20 cellular contexts compared by ENCODE assay signal in genomic region chr4:118848901-118849300, GRCh38. TPM values are rescaled to one million over a fixed set of nuclear protein-coding genes. Genes with fewer than 3 reads are reported as not detected.
DNase-seq lines count a peak whose midpoint lies in the region; ATAC-seq, FAIRE-seq and TF ChIP-seq lines count a peak whose summit lies in the region.
"Had no signal": no experiment of that assay in that cellular context is flagged by ENCODE, and none has a peak within 500 bp of the region (broad histone marks: within the 10 kb centered on the region; RNA-seq: fewer than 3 reads in every experiment).

No MANE protein-coding gene starts in this region.

- no peaks in the 10 kb centered on the region for H3K27me3 ChIP-seq in HUES6 (ENCODE audit: control insufficient read depth, insufficient read depth, low read length)
- no peaks in the 10 kb centered on the region for H3K27me3 ChIP-seq in iPS-18a (ENCODE audit: control insufficient read depth, insufficient read depth, low read length)
- H3K27me3 ChIP-seq in small intestine (ENCODE audit: control insufficient read depth in 2 of 2, insufficient read depth in 2 of 2, low read length in 2 of 2) = no peaks in the 10 kb centered on the region
- no peaks in the 10 kb centered on the region for H3K27me3 ChIP-seq in PC-9 (ENCODE audit: insufficient read depth, low read depth)
- H3K27me3 ChIP-seq in adrenal gland = no peaks in the 10 kb centered on the region

- intact Hi-C loops in PC-9 (cut with micrococcal nuclease; ENCODE audit: unreplicated experiment) = no loop called here
- intact Hi-C loops in adrenal gland (cut with DNase I) = no loop called here

- POLR2A ChIA-PET in PC-9 (lab: Charles Lee; ENCODE audit: unreplicated experiment) = no interaction called here

- H3K4me3 ChIP-seq in HUES6 (ENCODE audit: low read depth, low read length) (no peak overlapping the region), iPS-18a (ENCODE audit: low read length) (peak overlapping the region; percentile 91), small intestine (ENCODE audit: low read depth in 1 of 2, low read length in 2 of 2) (no peak overlapping the region), PC-9 (no peak overlapping the region), adrenal gland (no peak overlapping the region)
- H3K4me3 ChIP-seq: A549, GM12878, GM23248 had no signal

- no peak for DNase-seq in small intestine
- DNase-seq in PC-9 = no peak
- DNase-seq in adrenal gland = no peak
- DNase-seq: AML-193; CD4-positive, alpha-beta memory T cell; DMS153; DMS79; GM23248; H7 had no signal

- BruUV-seq in PC-9 (replicated peaks; lab: Mats Ljungman, UMichigan) = no TSS peak

- peaks cover 26% of the 10 kb centered on the region for H3K4me1 ChIP-seq in HUES6 (ENCODE audit: control insufficient read depth, insufficient read depth, low read length)
- peaks cover 54% of the 10 kb centered on the region for H3K4me1 ChIP-seq in iPS-18a (ENCODE audit: control insufficient read depth, low read depth, low read length)
- no peaks in the 10 kb centered on the region for H3K4me1 ChIP-seq in small intestine (ENCODE audit: control insufficient read depth in 2 of 2, insufficient read depth in 1 of 2, low read depth in 1 of 2, low read length in 1 of 2)
- no peaks in the 10 kb centered on the region for H3K4me1 ChIP-seq in PC-9 (replicated peaks; ENCODE audit: insufficient read depth)
- peaks cover 0 to 4% of the 10 kb centered on the region in 2 donors for H3K4me1 ChIP-seq in adrenal gland (replicated peaks in 1 of 2)
- H3K4me1 ChIP-seq: A549 had no signal

- CTCF ChIA-PET in PC-9 (lab: Charles Lee) = no interaction called here

- H3K9me3 ChIP-seq in HUES6 (ENCODE audit: control insufficient read depth, insufficient read depth, low read depth, low read length) (no peaks in the 10 kb centered on the region), iPS-18a (ENCODE audit: control insufficient read depth, low read depth, low read length) (no peaks in the 10 kb centered on the region), small intestine (ENCODE audit: control insufficient read depth, low read depth) (no peaks in the 10 kb centered on the region), PC-9 (ENCODE audit: insufficient read depth, low read depth) (no peaks in the 10 kb centered on the region), adrenal gland (replicated peaks in 1 of 3) (no peaks in the 10 kb centered on the region)
- H3K9me3 ChIP-seq: A549 had no signal

- FAIRE-seq in G401.6 (lab: Jason Lieb, UNC) (peak; percentile 11), small intestine (lab: Jason Lieb, UNC) (peak; percentile 10)
- FAIRE-seq: A549, GM12878, GM19239 had no signal

- no peak for TF ChIP-seq POLR2A in adrenal gland (IDR thresholded peaks at IDR 0.05)

- no peak overlapping the region for H2AFZ ChIP-seq in PC-9
- H2AFZ ChIP-seq: GM23248 had no signal

- no peaks in the 10 kb centered on the region for H3K79me2 ChIP-seq in PC-9 (ENCODE audit: low read depth)

- H3K9me2 ChIP-seq in PC-9 (ENCODE audit: insufficient read depth) = no peaks in the 10 kb centered on the region

- no peaks in the 10 kb centered on the region for H3F3A ChIP-seq in PC-9 (ENCODE audit: insufficient read depth, low read depth)

- H3K36me3 ChIP-seq in HUES6 (ENCODE audit: control insufficient read depth, insufficient read depth, low read length) (no peaks in the 10 kb centered on the region), iPS-18a (ENCODE audit: control insufficient read depth, low read depth, low read length) (no peaks in the 10 kb centered on the region), small intestine (ENCODE audit: control insufficient read depth in 2 of 2, insufficient read depth in 2 of 2, low read length in 2 of 2) (no peaks in the 10 kb centered on the region), PC-9 (ENCODE audit: low read depth) (no peaks in the 10 kb centered on the region), adrenal gland (replicated peaks in 1 of 2) (no peaks in the 10 kb centered on the region)

- H3K9ac ChIP-seq in HUES6 (ENCODE audit: low read length) (no peak overlapping the region), iPS-18a (ENCODE audit: low read length) (peak overlapping the region; percentile 10)
- H3K9ac ChIP-seq: GM23248, KMS-11 had no signal

- H4K20me1 ChIP-seq in PC-9 (ENCODE audit: insufficient read depth) = no peaks in the 10 kb centered on the region

- no peak overlapping the region for H3K4me2 ChIP-seq in PC-9
- H3K4me2 ChIP-seq: A549, KMS-11 had no signal

- peak overlapping the region; percentile 63 for H3K27ac ChIP-seq in HUES6 (ENCODE audit: low read depth, low read length)
- H3K27ac ChIP-seq in iPS-18a (ENCODE audit: low read length) = peak overlapping the region; percentile 59
- no peak overlapping the region for H3K27ac ChIP-seq in small intestine (ENCODE audit: low read depth in 1 of 2, low read length in 1 of 2)
- no peak overlapping the region for H3K27ac ChIP-seq in PC-9
- no peak overlapping the region for H3K27ac ChIP-seq in adrenal gland
- H3K27ac ChIP-seq: 22Rv1, A549, GM23248, HL-60, KMS-11 had no signal

- no peak for TF ChIP-seq CTCF in PC-9 (conservative IDR thresholded peaks at IDR 0.05)
- TF ChIP-seq CTCF in adrenal gland (IDR thresholded peaks at IDR 0.05) = no peak

- ATAC-seq in GM19397 (IDR thresholded peaks at IDR 0.05; ENCODE audit: unreplicated experiment) = no peak
- ATAC-seq: A549 had no signal

RNA-seq across cellular contexts. Expression of gene SEC24D, which starts 13.0 kb away (rescaled TPM):
- polyA plus RNA-seq in small intestine (10 to 100 TPM; 28.1 to 57.9 (median 41.3) TPM), adrenal gland (10 to 100 TPM in 1 of 3 donors, 1 to 10 TPM in 2; 5.3 to 93.6 (median 7.2) TPM)
- total RNA-seq in PC-9 (2021) (10.2 and 17.3 TPM in 2 replicates), adrenal gland (10 to 100 TPM; 25.5 to 76.7 (median 35.3) TPM)

RNA-seq across cellular contexts. Expression of gene SYNPO2, which starts 39.8 kb away (rescaled TPM):
- polyA plus RNA-seq in small intestine (10 to 100 TPM in 1 of 3 donors, 1 to 10 TPM in 2; 1.1 to 25.3 (median 5.1) TPM), adrenal gland (10 to 100 TPM in 2 of 3 donors, 1 to 10 TPM in 1; 8.5 to 15.0 (median 12.1) TPM)
- total RNA-seq in PC-9 (2021) (0.53 and 0.87 TPM in 2 replicates), adrenal gland (10 to 100 TPM; 15.4 to 49.0 (median 29.9) TPM)
- polyA plus RNA-seq: CD14-positive monocyte had no signal

Comparison
In these comparisons a context has a peak if more than half of its experiments do, and no peak if none do; other contexts are left out.
1. H3K27ac ChIP-seq: peak in HUES6 (single experiment) and iPS-18a (single experiment); none in small intestine (0 of 2), PC-9 (single experiment) and adrenal gland (0 of 5).